In genomic region chr16:89730610-89731234, GRCh38 we compare ENCODE assay signal across 1 cellular context.
TF ChIP-seq lines count a peak whose summit lies in the region.

No MANE protein-coding gene starts in this region.

TF ChIP-seq in HCT116, 20 proteins besides CTCF, POLR2A, EP300 and RAD21:
- no peak for TF ChIP-seq EZH2phosphoT487 (IDR thresholded peaks at IDR 0.05; ENCODE audit: borderline replicate concordance)
- TF ChIP-seq REST (IDR thresholded peaks at IDR 0.05; ENCODE audit: low read depth): no peak
- no peak for TF ChIP-seq SIN3A (IDR thresholded peaks at IDR 0.05; ENCODE audit: low read depth)
- TF ChIP-seq EGR1 (IDR thresholded peaks at IDR 0.05; ENCODE audit: low read depth): no peak
- TF ChIP-seq ZFX (IDR thresholded peaks at IDR 0.05): no peak
- no peak for TF ChIP-seq MAX (IDR thresholded peaks at IDR 0.05)
- TF ChIP-seq CEBPB (IDR thresholded peaks at IDR 0.05; ENCODE audit: low read depth): no peak
- TF ChIP-seq POLR2AphosphoS5 (IDR thresholded peaks at IDR 0.05; ENCODE audit: low read depth, low read length): no peak
- TF ChIP-seq CBX3 (IDR thresholded peaks at IDR 0.05; ENCODE audit: low read depth): no peak
- TF ChIP-seq SP1 (IDR thresholded peaks at IDR 0.05; ENCODE audit: low read depth): no peak
- no peak for TF ChIP-seq ZNF274 (IDR thresholded peaks at IDR 0.05; ENCODE audit: low read depth, low read length)
- no peak for TF ChIP-seq JUND (IDR thresholded peaks at IDR 0.05)
- TF ChIP-seq ZBTB33 (IDR thresholded peaks at IDR 0.05; ENCODE audit: extremely low read depth, insufficient replicate concordance, low read length): no peak
- TF ChIP-seq FOSL1 (IDR thresholded peaks at IDR 0.05; ENCODE audit: low read depth): no peak
